In genomic region chr1:1511533-1512285, GRCh38 we compare ENCODE assay signal across 1 cellular context.
TF ChIP-seq lines count a peak whose summit lies in the region.

Gene ATAD3A, plus strand, starts transcription at chr1:1512162. Its CDS starts 107 bp downstream, at chr1:1512269.

TF ChIP-seq in A549, 52 proteins besides CTCF, POLR2A, EP300 and RAD21 (continued from another document):
- TF ChIP-seq, protein P1, sequence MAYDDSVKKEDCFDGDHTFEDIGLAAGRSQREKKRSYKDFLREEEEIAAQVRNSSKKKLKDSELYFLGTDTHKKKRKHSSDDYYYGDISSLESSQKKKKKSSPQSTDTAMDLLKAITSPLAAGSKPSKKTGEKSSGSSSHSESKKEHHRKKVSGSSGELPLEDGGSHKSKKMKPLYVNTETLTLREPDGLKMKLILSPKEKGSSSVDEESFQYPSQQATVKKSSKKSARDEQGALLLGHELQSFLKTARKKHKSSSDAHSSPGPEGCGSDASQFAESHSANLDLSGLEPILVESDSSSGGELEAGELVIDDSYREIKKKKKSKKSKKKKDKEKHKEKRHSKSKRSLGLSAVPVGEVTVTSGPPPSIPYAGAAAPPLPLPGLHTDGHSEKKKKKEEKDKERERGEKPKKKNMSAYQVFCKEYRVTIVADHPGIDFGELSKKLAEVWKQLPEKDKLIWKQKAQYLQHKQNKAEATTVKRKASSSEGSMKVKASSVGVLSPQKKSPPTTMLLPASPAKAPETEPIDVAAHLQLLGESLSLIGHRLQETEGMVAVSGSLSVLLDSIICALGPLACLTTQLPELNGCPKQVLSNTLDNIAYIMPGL (CRISPR knock-in tag; IDR thresholded peaks at IDR 0.05; ENCODE audit: borderline replicate concordance): no peak
- TF ChIP-seq KDM5A (IDR thresholded peaks at IDR 0.05): no peak
- TF ChIP-seq RFX5 (IDR thresholded peaks at IDR 0.05): 0 out of 2 replicates have a peak, but pooled peaks have one; percentile 62
- no peak for TF ChIP-seq NFE2L2 (conservative IDR thresholded peaks at IDR 0.05; ENCODE audit: low read length)
- no peak for TF ChIP-seq RARB (CRISPR knock-in tag; IDR thresholded peaks at IDR 0.05)
- no peak for TF ChIP-seq GATA3 (IDR thresholded peaks at IDR 0.05; ENCODE audit: borderline replicate concordance)
- TF ChIP-seq FOXS1 (CRISPR knock-in tag; IDR thresholded peaks at IDR 0.05): no peak
- TF ChIP-seq CBX8 (IDR thresholded peaks at IDR 0.05): no peak
- TF ChIP-seq EHF (CRISPR knock-in tag; IDR thresholded peaks at IDR 0.05): no peak
- no peak for TF ChIP-seq ATOH8 (CRISPR knock-in tag; IDR thresholded peaks at IDR 0.05; ENCODE audit: low read depth)
- no peak for TF ChIP-seq NPAS2 (CRISPR knock-in tag; IDR thresholded peaks at IDR 0.05; ENCODE audit: borderline replicate concordance)
- TF ChIP-seq, protein P2, sequence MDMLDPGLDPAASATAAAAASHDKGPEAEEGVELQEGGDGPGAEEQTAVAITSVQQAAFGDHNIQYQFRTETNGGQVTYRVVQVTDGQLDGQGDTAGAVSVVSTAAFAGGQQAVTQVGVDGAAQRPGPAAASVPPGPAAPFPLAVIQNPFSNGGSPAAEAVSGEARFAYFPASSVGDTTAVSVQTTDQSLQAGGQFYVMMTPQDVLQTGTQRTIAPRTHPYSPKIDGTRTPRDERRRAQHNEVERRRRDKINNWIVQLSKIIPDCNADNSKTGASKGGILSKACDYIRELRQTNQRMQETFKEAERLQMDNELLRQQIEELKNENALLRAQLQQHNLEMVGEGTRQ (IDR thresholded peaks at IDR 0.05): no peak
- TF ChIP-seq HOXB13 (CRISPR knock-in tag; IDR thresholded peaks at IDR 0.05; ENCODE audit: low read depth): no peak
- no peak for TF ChIP-seq FOSL2 (IDR thresholded peaks at IDR 0.05)
- TF ChIP-seq FOSL2 (CRISPR knock-in tag; IDR thresholded peaks at IDR 0.05): no peak
- TF ChIP-seq POLR2AphosphoS2 (conservative IDR thresholded peaks at IDR 0.05; ENCODE audit: low read length): no peak
- TF ChIP-seq SMC3 (IDR thresholded peaks at IDR 0.05): no peak
- no peak for TF ChIP-seq ZFP36 (IDR thresholded peaks at IDR 0.05; ENCODE audit: borderline replicate concordance, partially characterized antibody)
- TF ChIP-seq ZSCAN20 (CRISPR knock-in tag; IDR thresholded peaks at IDR 0.05): no peak
- no peak for TF ChIP-seq EHMT2 (IDR thresholded peaks at IDR 0.05; ENCODE audit: low read depth)
- TF ChIP-seq HES2 (IDR thresholded peaks at IDR 0.05): no peak
- peak; percentile 73 for TF ChIP-seq PHF8 (IDR thresholded peaks at IDR 0.05; ENCODE audit: borderline replicate concordance, low read depth)
- TF ChIP-seq ZNF302 (CRISPR knock-in tag; IDR thresholded peaks at IDR 0.05): no peak
- no peak for TF ChIP-seq BHLHE40 (IDR thresholded peaks at IDR 0.05; ENCODE audit: low read depth, low read length)
- TF ChIP-seq MYC (IDR thresholded peaks at IDR 0.05; ENCODE audit: borderline replicate concordance, low read length): peak; percentile 20; the same call in 1 of the 2 replicates
- TF ChIP-seq HOXB5 (CRISPR knock-in tag; IDR thresholded peaks at IDR 0.05): no peak
- TF ChIP-seq CEBPB (IDR thresholded peaks at IDR 0.05): no peak
- TF ChIP-seq TP53 (CRISPR knock-in tag; IDR thresholded peaks at IDR 0.05): no peak
- no peak for TF ChIP-seq ESRRA (IDR thresholded peaks at IDR 0.05; ENCODE audit: borderline replicate concordance, low read length)
- TF ChIP-seq CHD4 (IDR thresholded peaks at IDR 0.05; ENCODE audit: borderline replicate concordance): no peak
- no peak for TF ChIP-seq TFCP2L1 (CRISPR knock-in tag; IDR thresholded peaks at IDR 0.05)
- TF ChIP-seq JUN (IDR thresholded peaks at IDR 0.05): peak in 1 of 2 experiments; percentile 65; a peak in 2 of 5 replicates
- TF ChIP-seq RCOR1 (IDR thresholded peaks at IDR 0.05; ENCODE audit: low read depth, low read length): no peak
- TF ChIP-seq, protein P3, sequence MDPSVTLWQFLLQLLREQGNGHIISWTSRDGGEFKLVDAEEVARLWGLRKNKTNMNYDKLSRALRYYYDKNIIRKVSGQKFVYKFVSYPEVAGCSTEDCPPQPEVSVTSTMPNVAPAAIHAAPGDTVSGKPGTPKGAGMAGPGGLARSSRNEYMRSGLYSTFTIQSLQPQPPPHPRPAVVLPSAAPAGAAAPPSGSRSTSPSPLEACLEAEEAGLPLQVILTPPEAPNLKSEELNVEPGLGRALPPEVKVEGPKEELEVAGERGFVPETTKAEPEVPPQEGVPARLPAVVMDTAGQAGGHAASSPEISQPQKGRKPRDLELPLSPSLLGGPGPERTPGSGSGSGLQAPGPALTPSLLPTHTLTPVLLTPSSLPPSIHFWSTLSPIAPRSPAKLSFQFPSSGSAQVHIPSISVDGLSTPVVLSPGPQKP (IDR thresholded peaks at IDR 0.05; ENCODE audit: low read depth, low read length): no peak
- peak; percentile 92 for TF ChIP-seq MAX (IDR thresholded peaks at IDR 0.05)
TF ChIP-seq in A549: peak in this region for 10.
